ENCODE assay signal across 18 cellular contexts in genomic region chr15:48984811-48985352, GRCh38. TPM values are rescaled to one million over a fixed set of nuclear protein-coding genes. Genes with fewer than 3 reads are reported as not detected.
DNase-seq lines count a peak whose midpoint lies in the region; ATAC-seq and TF ChIP-seq lines count a peak whose summit lies in the region.
"Had no signal": no experiment of that assay in that cellular context is flagged by ENCODE, and none has a peak within 500 bp of the region (broad histone marks: within the 10 kb centered on the region; RNA-seq: fewer than 3 reads in every experiment).

No MANE protein-coding gene starts in this region.

- in situ Hi-C loops in GM23248 (cut with MboI), result no loop called here

- peaks cover 11 to 19% of the 10 kb centered on the region in 2 donors for H3K27me3 Mint-ChIP-seq in natural killer cell (ENCODE audit: low read depth in 2 of 2)
- peaks cover 14% of the 10 kb centered on the region for H3K27me3 Mint-ChIP-seq in activated CD8-positive, alpha-beta T cell treated with anti-CD3 and anti-CD28 coated beads, Interleukin-2, amount 10 ng/mL, durations not matched to agents 7 days and 5 days (ENCODE audit: low read depth)

- H3K27ac Mint-ChIP-seq in natural killer cell, result no peak overlapping the region
- no peak overlapping the region for H3K27ac Mint-ChIP-seq in activated CD8-positive, alpha-beta T cell treated with anti-CD3 and anti-CD28 coated beads, Interleukin-2, amount 10 ng/mL, durations not matched to agents 7 days and 5 days
- H3K27ac Mint-ChIP-seq: activated B cell treated with CpG ODN at 0.5 μM for 24 hours; B cell; T-helper 1 cell treated with Interleukin-12 subunit alpha and Interleukin-12 subunit beta and Interleukin-4 antibody, amounts not matched to agents 30 μg/mL and 1 μg/mL, for 36 hours had no signal

- H3K36me3 Mint-ChIP-seq in natural killer cell, result no peaks in the 10 kb centered on the region
- H3K36me3 Mint-ChIP-seq in activated CD8-positive, alpha-beta T cell treated with anti-CD3 and anti-CD28 coated beads, Interleukin-2, amount 10 ng/mL, durations not matched to agents 7 days and 5 days (ENCODE audit: low read depth), result no peaks in the 10 kb centered on the region

- intact Hi-C loops in natural killer cell (cut with micrococcal nuclease), result no loop called here

- H3K4me1 ChIP-seq in GM23248 (ENCODE audit: insufficient read depth) (peaks cover 20% of the 10 kb centered on the region), suprapubic skin (peaks cover 11% of the 10 kb centered on the region)

- no peaks in the 10 kb centered on the region for H3K9me3 Mint-ChIP-seq in natural killer cell
- no peaks in the 10 kb centered on the region for H3K9me3 Mint-ChIP-seq in activated CD8-positive, alpha-beta T cell treated with anti-CD3 and anti-CD28 coated beads, Interleukin-2, amount 10 ng/mL, durations not matched to agents 7 days and 5 days (ENCODE audit: insufficient read depth)
- H3K9me3 Mint-ChIP-seq: activated B cell treated with CpG ODN at 0.5 μM for 24 hours; T-helper 1 cell treated with Interleukin-12 subunit alpha and Interleukin-12 subunit beta and Interleukin-4 antibody, amounts not matched to agents 30 μg/mL and 1 μg/mL, for 36 hours had no signal

- no peaks in the 10 kb centered on the region for H3K9me3 ChIP-seq in GM23248 (ENCODE audit: low read depth)
- no peaks in the 10 kb centered on the region for H3K9me3 ChIP-seq in suprapubic skin

- CTCF ChIA-PET in activated CD8-positive, alpha-beta T cell treated with anti-CD3 and anti-CD28 coated beads, Interleukin-2, amount 10 ng/mL, durations not matched to agents 7 days and 5 days (lab: Charles Lee), result interaction anchor here (3.4 kb wide), 1 partner anchor 9 kb away, joined by 23 read pairs; no protein-coding TSS in a partner anchor

- peaks cover 26% of the 10 kb centered on the region for H3F3A ChIP-seq in GM23248 (ENCODE audit: insufficient read depth)

- H3K36me3 ChIP-seq in GM23248 (ENCODE audit: low read depth) (peaks cover 7% of the 10 kb centered on the region; the same call in 1 of the 2 replicates), suprapubic skin (peaks cover 3% of the 10 kb centered on the region)

- POLR2A ChIA-PET in activated CD8-positive, alpha-beta T cell treated with anti-CD3 and anti-CD28 coated beads, Interleukin-2, amount 10 ng/mL, durations not matched to agents 7 days and 5 days (lab: Charles Lee), result no interaction called here

- peak overlapping the region; percentile 64 for H3K27ac ChIP-seq in GM23248
- H3K27ac ChIP-seq in suprapubic skin, result peak overlapping the region; percentile 20

- H3K9ac ChIP-seq in GM23248, result peak overlapping the region; percentile 40; the same call in 1 of the 2 replicates

- peak overlapping the region; percentile 55 for H3K4me2 ChIP-seq in GM23248 (ENCODE audit: unreplicated experiment)

- TF ChIP-seq CTCF in suprapubic skin (IDR thresholded peaks at IDR 0.05) (no peak), natural killer cell (IDR thresholded peaks at IDR 0.05) (no peak)

- TF ChIP-seq POLR2A in suprapubic skin (IDR thresholded peaks at IDR 0.05), result no peak

- TF ChIP-seq EP300 in suprapubic skin (IDR thresholded peaks at IDR 0.05), result no peak

- H2AFZ ChIP-seq in GM23248, result no peak overlapping the region

- H3K79me2 ChIP-seq in GM23248 (ENCODE audit: insufficient read depth), result no peaks in the 10 kb centered on the region

- H3K27me3 ChIP-seq in GM23248 (replicated peaks; ENCODE audit: insufficient read depth), result no peaks in the 10 kb centered on the region
- H3K27me3 ChIP-seq in suprapubic skin, result no peaks in the 10 kb centered on the region

- no peak overlapping the region for H3K4me3 Mint-ChIP-seq in natural killer cell
- H3K4me3 Mint-ChIP-seq in activated CD8-positive, alpha-beta T cell treated with anti-CD3 and anti-CD28 coated beads, Interleukin-2, amount 10 ng/mL, durations not matched to agents 7 days and 5 days, result no peak overlapping the region
- H3K4me3 Mint-ChIP-seq: activated B cell treated with CpG ODN at 0.5 μM for 24 hours; B cell; stimulated activated naive CD8-positive, alpha-beta T cell treated with anti-CD3 and anti-CD28 coated beads, Interleukin-15, Interleukin-2, amounts not matched to agents 100 ng/mL and 50 ng/mL, for 24 hours; T-helper 1 cell treated with Interleukin-12 subunit alpha and Interleukin-12 subunit beta and Interleukin-4 antibody, amounts not matched to agents 30 μg/mL and 1 μg/mL, for 36 hours had no signal

- no peak for ATAC-seq in natural killer cell
- ATAC-seq in activated CD8-positive, alpha-beta T cell treated with anti-CD3 and anti-CD28 coated beads, Interleukin-2, amount 10 ng/mL, durations not matched to agents 7 days and 5 days, result no peak

- H3K4me1 Mint-ChIP-seq in natural killer cell, result no peaks in the 10 kb centered on the region
- H3K4me1 Mint-ChIP-seq in activated CD8-positive, alpha-beta T cell treated with anti-CD3 and anti-CD28 coated beads, Interleukin-2, amount 10 ng/mL, durations not matched to agents 7 days and 5 days (ENCODE audit: low read depth), result no peaks in the 10 kb centered on the region
- H3K4me1 Mint-ChIP-seq: activated B cell treated with CpG ODN at 0.5 μM for 24 hours, B cell had no signal

- DNase-seq in GM23248 (peak; percentile 67), amniotic epithelial cell (ENCODE audit: low read depth) (peak; percentile 23), hepatic stellate cell (ENCODE audit: low spot score) (peak; percentile 27), suprapubic skin (ENCODE audit: low spot score in 2 of 2) (no peak), natural killer cell (no peak), amygdala (lab: John Stamatoyannopoulos, UW) (no peak)
- DNase-seq in activated CD8-positive, alpha-beta T cell treated with anti-CD3 and anti-CD28 coated beads, Interleukin-2, amount 10 ng/mL, durations not matched to agents 7 days and 5 days, result no peak
- DNase-seq: activated B cell treated with CpG ODN at 0.5 μM for 24 hours, activated gamma-delta T cell, cortex of kidney, mesendoderm, NCI-H2029, NCI-H510A, retina, SHP77 had no signal

- H4K20me1 ChIP-seq in GM23248 (ENCODE audit: insufficient read depth), result no peaks in the 10 kb centered on the region

- no peaks in the 10 kb centered on the region for H3K9me2 ChIP-seq in GM23248 (ENCODE audit: insufficient read depth)

- H3K4me3 ChIP-seq in GM23248 (no peak overlapping the region), suprapubic skin (no peak overlapping the region)

- WGBS in GM23248 (ENCODE audit: low coverage in 1 of 2, low lambda C conversion rate in 2 of 2, missing lambda C conversion rate in 2 of 2), 2 experiments, result 11 to 12% methylated on average over 4 of the region's 4 CpGs
- WGBS in suprapubic skin, result 46% methylated on average over 4 of the region's 4 CpGs

RNA-seq across cellular contexts. Expression of gene SHC4, which starts 21.2 kb away (rescaled TPM):
- 0.43 and 0.76 TPM in 2 replicates for total RNA-seq in GM23248 (2014; rRNA removed; shearing (Covaris generic))
- polyA plus RNA-seq in GM23248 (2016; fragmentation: Nextera tagmentation; extraction: Ambion mirVana), result 0.45 and 0.99 TPM in 2 replicates
- total RNA-seq in suprapubic skin, result 1 to 10 TPM; 1.4 to 2.5 (median 1.6) TPM
- total RNA-seq in natural killer cell, result under 1 TPM; 0.19 to 0.43 (median 0.20) TPM
- under 1 TPM; 0.65 to 0.66 TPM for total RNA-seq in activated CD8-positive, alpha-beta T cell treated with anti-CD3 and anti-CD28 coated beads, Interleukin-2, amount 10 ng/mL, durations not matched to agents 7 days and 5 days
- total RNA-seq: activated B cell treated with CpG ODN at 0.5 μM for 24 hours had no signal

Comparison
In these comparisons a context has a peak if more than half of its experiments do, and no peak if none do; other contexts are left out.
1. DNase-seq: peak in GM23248 (single experiment), amniotic epithelial cell (single experiment) and hepatic stellate cell (single experiment); none in suprapubic skin (0 of 2), natural killer cell (single experiment), activated CD8-positive, alpha-beta T cell treated with anti-CD3 and anti-CD28 coated beads, Interleukin-2, amount 10 ng/mL, durations not matched to agents 7 days and 5 days (single experiment) and amygdala (0 of 56).